Comparison of ENCODE assay signal across 18 cellular contexts in the genomic region with DNA sequence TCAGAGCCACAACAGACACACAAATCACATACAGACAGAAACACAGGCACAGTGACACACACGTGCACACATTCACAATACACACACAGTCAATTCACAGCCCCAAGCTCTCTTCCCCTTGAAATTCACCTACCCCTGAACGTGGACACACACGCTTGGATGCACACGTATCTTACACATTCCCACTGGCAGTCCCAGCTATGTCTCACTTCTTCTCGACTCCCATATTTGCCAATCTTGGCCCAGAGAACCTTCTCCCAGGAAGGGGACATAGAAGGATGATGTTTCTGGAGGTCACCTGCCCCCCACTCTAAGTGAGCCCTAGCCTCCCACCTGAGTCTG. TPM values are rescaled to one million over a fixed set of nuclear protein-coding genes. Genes with fewer than 3 reads are reported as not detected.
DNase-seq lines count a peak whose midpoint lies in the region; ATAC-seq, FAIRE-seq and TF ChIP-seq lines count a peak whose summit lies in the region.
"Had no signal": no experiment of that assay in that cellular context is flagged by ENCODE, and none has a peak within 500 bp of the region (broad histone marks: within the 10 kb centered on the region; RNA-seq: fewer than 3 reads in every experiment).

No MANE protein-coding gene starts in this region.

- no peak for TF ChIP-seq EP300 in suprapubic skin (IDR thresholded peaks at IDR 0.05)

- no peaks in the 10 kb centered on the region for H4K20me1 ChIP-seq in keratinocyte (ENCODE audit: control insufficient read depth, extremely low read depth, insufficient read depth, low read length)

- intact Hi-C loops in activated CD4-positive, alpha-beta T cell treated with anti-CD3 and anti-CD28 coated beads for 36 hours (cut with DNase I, micrococcal nuclease), result no loop called here
- intact Hi-C loops in heart left ventricle (cut with DNase I), result no loop called here

- H3K79me2 ChIP-seq in keratinocyte (ENCODE audit: control insufficient read depth, insufficient read depth, low read length), result no peaks in the 10 kb centered on the region

- H3K9me3 ChIP-seq in HUES6 (ENCODE audit: control insufficient read depth, insufficient read depth, low read depth, low read length), result no peaks in the 10 kb centered on the region
- H3K9me3 ChIP-seq in keratinocyte (ENCODE audit: control insufficient read depth, low read depth, low read length), result no peaks in the 10 kb centered on the region
- no peaks in the 10 kb centered on the region for H3K9me3 ChIP-seq in suprapubic skin
- H3K9me3 ChIP-seq in heart left ventricle, result no peaks in the 10 kb centered on the region
- H3K9me3 ChIP-seq: HAP-1, transverse colon had no signal

- POLR2A ChIA-PET in activated CD4-positive, alpha-beta T cell treated with anti-CD3 and anti-CD28 coated beads for 36 hours (lab: Charles Lee), result no interaction called here

- H3K27ac ChIP-seq in HUES6 (ENCODE audit: low read depth, low read length) (no peak overlapping the region), keratinocyte (ENCODE audit: control insufficient read depth, insufficient read depth, low read length) (peak overlapping the region; percentile 96), suprapubic skin (peak overlapping the region; percentile 67), heart left ventricle (no peak overlapping the region)
- H3K27ac ChIP-seq: HL-60 had no signal

- peaks cover 3% of the 10 kb centered on the region for H3K9me1 ChIP-seq in keratinocyte (ENCODE audit: control insufficient read depth, extremely low read depth, insufficient read depth, low read length)

- H3K4me1 Mint-ChIP-seq in activated CD4-positive, alpha-beta T cell treated with anti-CD3 and anti-CD28 coated beads for 36 hours, result no peaks in the 10 kb centered on the region

- ATAC-seq in activated CD4-positive, alpha-beta T cell treated with anti-CD3 and anti-CD28 coated beads for 36 hours, result no peak
- no peak for ATAC-seq in heart left ventricle

- H3K36me3 Mint-ChIP-seq in activated CD4-positive, alpha-beta T cell treated with anti-CD3 and anti-CD28 coated beads for 36 hours (ENCODE audit: low read depth), result no peaks in the 10 kb centered on the region

- no peaks in the 10 kb centered on the region for H3K9me3 Mint-ChIP-seq in activated CD4-positive, alpha-beta T cell treated with anti-CD3 and anti-CD28 coated beads for 36 hours (ENCODE audit: low read depth)
- H3K9me3 Mint-ChIP-seq: activated CD4-positive, alpha-beta T cell treated with anti-CD3 and anti-CD28 coated beads, Interleukin-2, amount 10 ng/mL, durations not matched to agents 7 days and 5 days had no signal

- FAIRE-seq in keratinocyte (lab: Jason Lieb, UNC), result no peak

- H2AFZ ChIP-seq in keratinocyte (ENCODE audit: control insufficient read depth, low read length), result peak overlapping the region; percentile 73

- no peaks in the 10 kb centered on the region for H3K27me3 Mint-ChIP-seq in activated CD4-positive, alpha-beta T cell treated with anti-CD3 and anti-CD28 coated beads for 36 hours
- H3K27me3 Mint-ChIP-seq: activated CD4-positive, alpha-beta T cell treated with anti-CD3 and anti-CD28 coated beads, Interleukin-2, amount 10 ng/mL, durations not matched to agents 7 days and 5 days had no signal

- dilution Hi-C loops in keratinocyte (cut with MboI; ENCODE audit: extremely low pct_ligation_motif_present, low sequenced_read_pairs), result no loop called here

- H3K4me3 Mint-ChIP-seq in activated CD4-positive, alpha-beta T cell treated with anti-CD3 and anti-CD28 coated beads for 36 hours, result no peak overlapping the region
- H3K4me3 Mint-ChIP-seq: activated CD4-positive, alpha-beta T cell treated with anti-CD3 and anti-CD28 coated beads, Interleukin-2, amount 10 ng/mL, durations not matched to agents 7 days and 5 days had no signal

- H3K4me2 ChIP-seq in keratinocyte (ENCODE audit: control insufficient read depth, extremely low read depth, insufficient read depth, low read depth, low read length), result peak overlapping the region; percentile 90

- H3K36me3 ChIP-seq in HUES6 (ENCODE audit: control insufficient read depth, insufficient read depth, low read length) (no peaks in the 10 kb centered on the region), keratinocyte (ENCODE audit: control insufficient read depth in 2 of 2, extremely low read depth in 1 of 2, insufficient read depth in 2 of 2, low read length in 2 of 2) (no peaks in the 10 kb centered on the region), suprapubic skin (no peaks in the 10 kb centered on the region), heart left ventricle (no peaks in the 10 kb centered on the region)
- H3K36me3 ChIP-seq: HAP-1, transverse colon had no signal

- peak; percentile 22 for DNase-seq in astrocyte of the hippocampus (ENCODE audit: low read depth, low spot score)
- DNase-seq in keratinocyte (ENCODE audit: low read depth, low spot score), result no peak
- DNase-seq in suprapubic skin (ENCODE audit: low spot score in 2 of 2), result no peak
- no peak for DNase-seq in activated CD4-positive, alpha-beta T cell treated with anti-CD3 and anti-CD28 coated beads for 36 hours
- no peak for DNase-seq in CD1c-positive myeloid dendritic cell (ENCODE audit: extremely low spot score)
- no peak for DNase-seq in heart left ventricle
- DNase-seq: activated CD4-positive, alpha-beta T cell treated with anti-CD3 and anti-CD28 coated beads, Interleukin-2, amount 10 ng/mL, durations not matched to agents 7 days and 5 days; amygdala; KBM-7; midbrain; NCI-H1092; NCI-H69; stimulated activated naive CD4-positive, alpha-beta T cell; transverse colon had no signal

- no peak overlapping the region for H3K27ac Mint-ChIP-seq in activated CD4-positive, alpha-beta T cell treated with anti-CD3 and anti-CD28 coated beads for 36 hours
- H3K27ac Mint-ChIP-seq: activated CD4-positive, alpha-beta T cell treated with anti-CD3 and anti-CD28 coated beads, Interleukin-2, amount 10 ng/mL, durations not matched to agents 7 days and 5 days had no signal

- H3K9ac ChIP-seq in HUES6 (ENCODE audit: low read length) (peak overlapping the region; percentile 5), keratinocyte (ENCODE audit: control insufficient read depth, extremely low read depth, insufficient read depth, low read length) (peak overlapping the region; percentile 85)

- no peak overlapping the region for H3K4me3 ChIP-seq in HUES6 (ENCODE audit: low read depth, low read length)
- H3K4me3 ChIP-seq in keratinocyte (ENCODE audit: control insufficient read depth in 2 of 3, extremely low read depth in 1 of 3, insufficient read depth in 2 of 3, low read depth in 1 of 3, low read length in 3 of 3), result peak overlapping the region in 2 of 3 experiments; percentile 36 to 60
- peak overlapping the region; percentile 33 for H3K4me3 ChIP-seq in suprapubic skin
- no peak overlapping the region for H3K4me3 ChIP-seq in heart left ventricle
- H3K4me3 ChIP-seq: HAP-1, transverse colon had no signal

- CTCF ChIA-PET in activated CD4-positive, alpha-beta T cell treated with anti-CD3 and anti-CD28 coated beads for 36 hours (lab: Charles Lee), result interaction anchor here (0.8 kb wide), 1 partner anchor 77 kb away, joined by 3 read pairs; no protein-coding TSS in a partner anchor

- no peak for TF ChIP-seq CTCF in keratinocyte (optimal IDR thresholded peaks at IDR 0.05 in 1 of 3, IDR thresholded peaks at IDR 0.05 in 1 of 3, conservative IDR thresholded peaks at IDR 0.05 in 1 of 3; ENCODE audit: extremely low read depth in 1 of 3, insufficient read depth in 2 of 3, low read length in 3 of 3)
- no peak for TF ChIP-seq CTCF in suprapubic skin (IDR thresholded peaks at IDR 0.05)
- no peak for TF ChIP-seq CTCF in heart left ventricle (IDR thresholded peaks at IDR 0.05)

- 52% methylated on average over 5 of the region's 5 CpGs for WGBS in suprapubic skin
- 87 to 94% (median 89%) methylated on average over 5 of the region's 5 CpGs for WGBS in heart left ventricle, 4 donors

- H3K4me1 ChIP-seq in HUES6 (ENCODE audit: control insufficient read depth, insufficient read depth, low read length) (peaks cover 44% of the 10 kb centered on the region), keratinocyte (ENCODE audit: control insufficient read depth, extremely low read depth, insufficient read depth, low read length) (peaks cover 54% of the 10 kb centered on the region), suprapubic skin (peaks cover 58% of the 10 kb centered on the region), heart left ventricle (peaks cover 0 to 6% (median 0%) of the 10 kb centered on the region in 12 donors)
- H3K4me1 ChIP-seq: HAP-1 had no signal

- H3K27me3 ChIP-seq in HUES6 (ENCODE audit: control insufficient read depth, insufficient read depth, low read length) (no peaks in the 10 kb centered on the region), keratinocyte (ENCODE audit: control insufficient read depth, extremely low read depth, insufficient read depth, low read length) (no peaks in the 10 kb centered on the region), suprapubic skin (peaks cover 9% of the 10 kb centered on the region), heart left ventricle (peaks cover 0 to 27% (median 0%) of the 10 kb centered on the region in 9 donors)
- H3K27me3 ChIP-seq: transverse colon had no signal

- TF ChIP-seq POLR2A in suprapubic skin (IDR thresholded peaks at IDR 0.05) (no peak), heart left ventricle (IDR thresholded peaks at IDR 0.05) (no peak)

RNA-seq across cellular contexts. Expression of a gene that starts 1.6 kb away (rescaled TPM):
- polyA plus RNA-seq in keratinocyte (6.0 to 15.5 TPM (median 7.9 TPM) in 3 replicates), heart left ventricle (not detected)
- 27.9 TPM for polyA plus RNA-seq in keratinocyte (2011; ENCODE audit: low read depth)
- polyA plus RNA-seq in keratinocyte (2011; cell fraction: cytosol; rRNA removed), result 3.1 and 7.3 TPM in 2 replicates
- 28.6 and 33.8 TPM in 2 replicates for polyA plus RNA-seq in keratinocyte (2011; cell fraction: nucleus; rRNA removed)
- polyA plus RNA-seq in keratinocyte (2012; ENCODE audit: low replicate concordance), result 12.0 and 50.5 TPM in 2 replicates
- polyA minus RNA-seq in keratinocyte, result 11.2 to 30.9 TPM (median 17.2 TPM) in 3 replicates
- 20.1 TPM for polyA minus RNA-seq in keratinocyte (2011; cell fraction: cytosol; rRNA and poly(A)+ RNA removed)
- polyA minus RNA-seq in keratinocyte (2011; cell fraction: nucleus; rRNA and poly(A)+ RNA removed), result 27.2 and 40.2 TPM in 2 replicates
- total RNA-seq in suprapubic skin (10 to 100 TPM; 47.8 to 96.9 (median 62.8) TPM), heart left ventricle (under 1 TPM in 2 of 9 donors, not detected in 7; 0.25 to 0.45 TPM)
- 1 to 10 TPM; 1.5 to 1.6 TPM for total RNA-seq in activated CD4-positive, alpha-beta T cell treated with anti-CD3 and anti-CD28 coated beads for 36 hours

RNA-seq across cellular contexts. Expression of a gene that starts 20.2 kb away (rescaled TPM):
- polyA plus RNA-seq in keratinocyte (not detected in 3 replicates), heart left ventricle (under 1 TPM in 1 of 2 donors, not detected in 1; 0.04 TPM)
- not detected for polyA plus RNA-seq in keratinocyte (2011; ENCODE audit: low read depth)
- not detected in 2 replicates for polyA plus RNA-seq in keratinocyte (2011; cell fraction: cytosol; rRNA removed)
- not detected in 2 replicates for polyA plus RNA-seq in keratinocyte (2011; cell fraction: nucleus; rRNA removed)
- polyA plus RNA-seq in keratinocyte (2012; ENCODE audit: low replicate concordance), result not detected in 2 replicates
- not detected in 3 replicates for polyA minus RNA-seq in keratinocyte
- polyA minus RNA-seq in keratinocyte (2011; cell fraction: cytosol; rRNA and poly(A)+ RNA removed), result not detected
- not detected in 2 replicates for polyA minus RNA-seq in keratinocyte (2011; cell fraction: nucleus; rRNA and poly(A)+ RNA removed)
- total RNA-seq in suprapubic skin (not detected), heart left ventricle (1 to 10 TPM in 1 of 9 donors, under 1 TPM in 2, not detected in 6; 0.28 to 1.2 (median 0.48) TPM)
- total RNA-seq in activated CD4-positive, alpha-beta T cell treated with anti-CD3 and anti-CD28 coated beads for 36 hours, result not detected
- total RNA-seq: OCI-LY7, transverse colon had no signal

RNA-seq across cellular contexts. Expression of a gene that starts 34.6 kb away (rescaled TPM):
- 0.22 to 0.27 TPM in 2 of 3 replicates, not detected in the other for polyA plus RNA-seq in keratinocyte
- polyA plus RNA-seq in keratinocyte (2011; ENCODE audit: low read depth), result not detected
- not detected in 2 replicates for polyA plus RNA-seq in keratinocyte (2011; cell fraction: cytosol; rRNA removed)
- polyA plus RNA-seq in keratinocyte (2011; cell fraction: nucleus; rRNA removed), result not detected in 2 replicates
- 0.69 TPM in 1 of 2 replicates, not detected in the other for polyA plus RNA-seq in keratinocyte (2012; ENCODE audit: low replicate concordance)
- 1.5 TPM in 1 of 3 replicates, not detected in the others for polyA minus RNA-seq in keratinocyte
- polyA minus RNA-seq in keratinocyte (2011; cell fraction: cytosol; rRNA and poly(A)+ RNA removed), result not detected
- polyA minus RNA-seq in keratinocyte (2011; cell fraction: nucleus; rRNA and poly(A)+ RNA removed), result not detected in 2 replicates
- total RNA-seq in suprapubic skin, result 10 to 100 TPM in 1 of 4 donors, 1 to 10 TPM in 3; 2.3 to 11.4 (median 9.9) TPM
- 100 to 1,000 TPM; 216 to 217 TPM for total RNA-seq in activated CD4-positive, alpha-beta T cell treated with anti-CD3 and anti-CD28 coated beads for 36 hours
- 10 to 100 TPM in 2 of 9 donors, 1 to 10 TPM in 6, not detected in 1; 1.6 to 89.9 (median 4.4) TPM for total RNA-seq in heart left ventricle
- 10 to 100 TPM in 1 of 2 donors, 1 to 10 TPM in 1; 9.9 to 26.1 TPM for polyA plus RNA-seq in heart left ventricle

RNA-seq across cellular contexts. Expression of a gene that starts 45.9 kb away (rescaled TPM):
- polyA plus RNA-seq in keratinocyte (5.2 to 6.8 TPM (median 6.6 TPM) in 3 replicates), heart left ventricle (10 to 100 TPM in 1 of 2 donors, 1 to 10 TPM in 1; 9.0 to 12.2 TPM)
- polyA plus RNA-seq in keratinocyte (2011; ENCODE audit: low read depth), result 6.8 TPM
- 1.5 and 2.1 TPM in 2 replicates for polyA plus RNA-seq in keratinocyte (2011; cell fraction: cytosol; rRNA removed)
- polyA plus RNA-seq in keratinocyte (2011; cell fraction: nucleus; rRNA removed), result 28.1 and 28.2 TPM in 2 replicates
- 5.4 and 7.6 TPM in 2 replicates for polyA plus RNA-seq in keratinocyte (2012; ENCODE audit: low replicate concordance)
- 2.7 to 6.8 TPM (median 4.3 TPM) in 3 replicates for polyA minus RNA-seq in keratinocyte
- 3.1 TPM for polyA minus RNA-seq in keratinocyte (2011; cell fraction: cytosol; rRNA and poly(A)+ RNA removed)
- 3.5 and 4.0 TPM in 2 replicates for polyA minus RNA-seq in keratinocyte (2011; cell fraction: nucleus; rRNA and poly(A)+ RNA removed)
- total RNA-seq in suprapubic skin (10 to 100 TPM in 2 of 4 donors, 1 to 10 TPM in 2; 3.2 to 19.1 (median 9.1) TPM), heart left ventricle (10 to 100 TPM in 3 of 9 donors, 1 to 10 TPM in 6; 3.7 to 17.2 (median 7.6) TPM)
- total RNA-seq in activated CD4-positive, alpha-beta T cell treated with anti-CD3 and anti-CD28 coated beads for 36 hours, result 10 to 100 TPM; 19.4 to 22.2 TPM

RNA-seq across cellular contexts. Expression of a gene that starts 58.3 kb away (rescaled TPM):
- polyA plus RNA-seq in keratinocyte (0.03 TPM in 1 of 3 replicates, not detected in the others), heart left ventricle (not detected)
- polyA plus RNA-seq in keratinocyte (2011; ENCODE audit: low read depth), result not detected
- not detected in 2 replicates for polyA plus RNA-seq in keratinocyte (2011; cell fraction: cytosol; rRNA removed)
- not detected in 2 replicates for polyA plus RNA-seq in keratinocyte (2011; cell fraction: nucleus; rRNA removed)
- polyA plus RNA-seq in keratinocyte (2012; ENCODE audit: low replicate concordance), result not detected in 2 replicates
- 0.16 to 0.22 TPM in 2 of 3 replicates, not detected in the other for polyA minus RNA-seq in keratinocyte
- polyA minus RNA-seq in keratinocyte (2011; cell fraction: cytosol; rRNA and poly(A)+ RNA removed), result not detected
- polyA minus RNA-seq in keratinocyte (2011; cell fraction: nucleus; rRNA and poly(A)+ RNA removed), result not detected in 2 replicates
- total RNA-seq in suprapubic skin (not detected), heart left ventricle (under 1 TPM in 1 of 9 donors, not detected in 8; 0.15 TPM)
- total RNA-seq in activated CD4-positive, alpha-beta T cell treated with anti-CD3 and anti-CD28 coated beads for 36 hours, result not detected
- total RNA-seq: activated CD4-positive, alpha-beta T cell treated with anti-CD3 and anti-CD28 coated beads, Interleukin-2, amount 10 ng/mL, durations not matched to agents 7 days and 5 days; OCI-LY7; transverse colon had no signal

Comparison
In these comparisons a context has a peak if more than half of its experiments do, and no peak if none do; other contexts are left out.
1. H3K27ac ChIP-seq: peak in keratinocyte (single experiment) and suprapubic skin (single experiment); none in HUES6 (single experiment) and heart left ventricle (0 of 12).
2. H3K4me3 ChIP-seq: peak in keratinocyte (2 of 3) and suprapubic skin (single experiment); none in HUES6 (single experiment) and heart left ventricle (0 of 12).
3. RNA of a gene that starts 1.6 kb away (total RNA-seq): 47.8 to 96.9 TPM in suprapubic skin; 1.5 to 1.6 TPM in activated CD4-positive, alpha-beta T cell treated with anti-CD3 and anti-CD28 coated beads for 36 hours and 0.25 to 0.45 TPM in heart left ventricle; every median in the first group is over 10 times any median in the second.